10 cellular contexts compared by ENCODE assay signal in genomic region chr5:177327539-177328522, GRCh38. TPM values are rescaled to one million over a fixed set of nuclear protein-coding genes. Genes with fewer than 3 reads are reported as not detected.
DNase-seq lines count a peak whose midpoint lies in the region; ATAC-seq, FAIRE-seq and TF ChIP-seq lines count a peak whose summit lies in the region.
"Had no signal": no experiment of that assay in that cellular context is flagged by ENCODE, and none has a peak within 500 bp of the region (broad histone marks: within the 10 kb centered on the region; RNA-seq: fewer than 3 reads in every experiment).

No MANE protein-coding gene starts in this region.

- H3K36me3 ChIP-seq in BLaER1 treated with 17β-estradiol and CSF1 and Interleukin-3, amounts not matched to agents 10 nM and 100 nM = peaks cover 0 to 57% (median 28%) of the 10 kb centered on the region in 11 experiments; a peak in 20 of 22 replicates
- H3K36me3 ChIP-seq in endothelial cell of umbilical vein (ENCODE audit: control insufficient read depth in 2 of 2, extremely low read depth in 1 of 2, insufficient read depth in 2 of 2, low read length in 2 of 2) (peaks cover 0 to 7% of the 10 kb centered on the region in 2 experiments), neuronal stem cell (replicated peaks in 1 of 2; ENCODE audit: control insufficient read depth in 2 of 2, insufficient read depth in 2 of 2, low read length in 2 of 2) (peaks cover 2 to 34% of the 10 kb centered on the region in 2 donors)

- no peak overlapping the region for H3K4me3 ChIP-seq in BLaER1 treated with 17β-estradiol and CSF1 and Interleukin-3, amounts not matched to agents 10 nM and 100 nM
- H3K4me3 ChIP-seq in endothelial cell of umbilical vein (replicated peaks in 1 of 3; ENCODE audit: insufficient read depth in 1 of 3, low read depth in 1 of 3, low read length in 3 of 3) (peak overlapping the region in 1 of 3 experiments; percentile 36), neuronal stem cell (ENCODE audit: low read length in 2 of 2) (no peak overlapping the region)
- H3K4me3 ChIP-seq: Peyer's patch had no signal

- TF ChIP-seq POLR2A in endothelial cell of umbilical vein (IDR thresholded peaks at IDR 0.05; ENCODE audit: low read depth, low read length) = peak; percentile 50

- H4K8ac ChIP-seq in neuronal stem cell (ENCODE audit: low read depth, low read length) = peak overlapping the region; percentile 50

- intact Hi-C loops in endothelial cell of umbilical vein (cut with micrococcal nuclease) = loop anchor here (1.0 kb wide), 2 partner anchors 23 to 42 kb away; partner anchors contain the start of gene LMAN2

- H3K4ac ChIP-seq in neuronal stem cell (ENCODE audit: low read length) = peak overlapping the region; percentile 53

- POLR2A ChIA-PET in endothelial cell of umbilical vein (lab: Charles Lee) = interaction anchor here (0.6 kb wide), 1 partner anchor 181 kb away, joined by 3 read pairs; no protein-coding TSS in a partner anchor

- H3K14ac ChIP-seq in neuronal stem cell (ENCODE audit: low read length) = no peak overlapping the region

- no peaks in the 10 kb centered on the region for H3K79me1 ChIP-seq in neuronal stem cell (ENCODE audit: low read depth, low read length)

- H2BK5ac ChIP-seq in neuronal stem cell (ENCODE audit: low read length) = no peak overlapping the region

- H4K91ac ChIP-seq in neuronal stem cell (ENCODE audit: low read depth, low read length, poor library complexity) = no peak overlapping the region

- H2BK12ac ChIP-seq in neuronal stem cell (ENCODE audit: low read length) = no peak overlapping the region

- H2AK5ac ChIP-seq in neuronal stem cell (ENCODE audit: low read depth, low read length) = peak overlapping the region; percentile 14

- peak overlapping the region in 7 of 11 experiments; percentile 8 to 53 (median 42); a peak in 11 of 22 replicates for H3K27ac ChIP-seq in BLaER1 treated with 17β-estradiol and CSF1 and Interleukin-3, amounts not matched to agents 10 nM and 100 nM
- H3K27ac ChIP-seq in endothelial cell of umbilical vein (ENCODE audit: insufficient read depth, low read depth, low read length) (peak overlapping the region; percentile 77), neuronal stem cell (replicated peaks; ENCODE audit: low read length) (no peak overlapping the region)

- FAIRE-seq in RCC 7860 (lab: Jason Lieb, UNC) (peak; percentile 69), endothelial cell of umbilical vein (lab: Jason Lieb, UNC) (peak; percentile 97)

- H3K27me3 ChIP-seq in BLaER1 treated with 17β-estradiol and CSF1 and Interleukin-3, amounts not matched to agents 10 nM and 100 nM = no peaks in the 10 kb centered on the region
- H3K27me3 ChIP-seq in endothelial cell of umbilical vein (ENCODE audit: control insufficient read depth in 2 of 2, insufficient read depth in 2 of 2, low read length in 2 of 2) = no peaks in the 10 kb centered on the region
- no peaks in the 10 kb centered on the region for H3K27me3 ChIP-seq in neuronal stem cell (ENCODE audit: control insufficient read depth in 3 of 3, insufficient read depth in 3 of 3, low read depth in 1 of 3, low read length in 3 of 3)
- H3K27me3 ChIP-seq: Peyer's patch had no signal

- 0 out of 22 replicates have a peak, but pooled peaks cover 0 to 8% (median 0%) of the 10 kb centered on the region in 11 experiments for H3K9me3 ChIP-seq in BLaER1 treated with 17β-estradiol and CSF1 and Interleukin-3, amounts not matched to agents 10 nM and 100 nM (replicated peaks in 1 of 11)
- no peaks in the 10 kb centered on the region for H3K9me3 ChIP-seq in endothelial cell of umbilical vein (replicated peaks; ENCODE audit: control insufficient read depth, insufficient read depth, low read length)
- H3K9me3 ChIP-seq in neuronal stem cell (replicated peaks in 1 of 2; ENCODE audit: control insufficient read depth in 2 of 2, insufficient read depth in 1 of 2, low read depth in 1 of 2, low read length in 2 of 2) = no peaks in the 10 kb centered on the region
- H3K9me3 ChIP-seq: Peyer's patch had no signal

- H3K18ac ChIP-seq in neuronal stem cell (ENCODE audit: low read length) = no peak overlapping the region

- BruUV-seq in endothelial cell of umbilical vein (replicated peaks; lab: Mats Ljungman, UMichigan) = no TSS peak

- peak overlapping the region; percentile 51 to 94 (median 77) for H3K4me2 ChIP-seq in BLaER1 treated with 17β-estradiol and CSF1 and Interleukin-3, amounts not matched to agents 10 nM and 100 nM
- H3K4me2 ChIP-seq in endothelial cell of umbilical vein (ENCODE audit: insufficient read depth, low read length) = peak overlapping the region; percentile 75
- H3K4me2 ChIP-seq in neuronal stem cell (ENCODE audit: insufficient read depth, low read length, poor library complexity, severe bottlenecking) = no peak overlapping the region

- no peaks in the 10 kb centered on the region for H3K79me2 ChIP-seq in endothelial cell of umbilical vein (ENCODE audit: control insufficient read depth, insufficient read depth, low read length)

- peak overlapping the region; percentile 17 for H2BK120ac ChIP-seq in neuronal stem cell (ENCODE audit: low read depth, low read length)

- peak overlapping the region; percentile 64 for H2BK15ac ChIP-seq in neuronal stem cell (ENCODE audit: low read length)

- CTCF ChIA-PET in endothelial cell of umbilical vein (lab: Charles Lee) = interaction anchor here (0.8 to 2.8 kb wide), 16 partner anchors 8 to 214 kb away, joined by 3 to 29 read pairs (median 4); partner anchors contain the start of gene MXD3

- peak overlapping the region in 8 of 11 experiments; percentile 10 to 59 (median 42); a peak in 11 of 22 replicates for H3K9ac ChIP-seq in BLaER1 treated with 17β-estradiol and CSF1 and Interleukin-3, amounts not matched to agents 10 nM and 100 nM
- H3K9ac ChIP-seq in endothelial cell of umbilical vein (replicated peaks; ENCODE audit: extremely low read depth, insufficient read depth, low read length) (peak overlapping the region; percentile 60), neuronal stem cell (ENCODE audit: low read depth, low read length, poor library complexity) (no peak overlapping the region)

- WGBS in neuronal stem cell (ENCODE audit: extremely low coverage in 2 of 2, insufficient read length in 2 of 2, insufficient replicate concordance in 1 of 2), 2 donors = no CpG with 5 or more reads among the region's 28 CpGs

- dilution Hi-C loops in endothelial cell of umbilical vein (cut with MboI; ENCODE audit: extremely low pct_ligation_motif_present, low sequenced_read_pairs) = no loop called here

- peak overlapping the region; percentile 17 for H3K23ac ChIP-seq in neuronal stem cell (ENCODE audit: low read depth, low read length, poor library complexity)

- peaks cover 54 to 89% (median 83%) of the 10 kb centered on the region in 10 experiments for H3K4me1 ChIP-seq in BLaER1 treated with 17β-estradiol and CSF1 and Interleukin-3, amounts not matched to agents 10 nM and 100 nM
- H3K4me1 ChIP-seq in endothelial cell of umbilical vein (ENCODE audit: control insufficient read depth, extremely low read depth, insufficient read depth, low read length) (peaks cover 22% of the 10 kb centered on the region), neuronal stem cell (ENCODE audit: control insufficient read depth in 2 of 2, insufficient read depth in 1 of 2, low read depth in 1 of 2, low read length in 2 of 2) (peaks cover 0 to 7% of the 10 kb centered on the region in 2 donors)

- ATAC-seq in HG02981 (IDR thresholded peaks at IDR 0.05; ENCODE audit: unreplicated experiment) = no peak

- H2AFZ ChIP-seq in endothelial cell of umbilical vein (ENCODE audit: low read depth, low read length) (peak overlapping the region; percentile 87), neuronal stem cell (ENCODE audit: low read length) (no peak overlapping the region)

- no peaks in the 10 kb centered on the region for H3K9me1 ChIP-seq in endothelial cell of umbilical vein (replicated peaks; ENCODE audit: control insufficient read depth, extremely low read depth, insufficient read depth, low read length)

- DNase-seq in RCC 7860 (ENCODE audit: low spot score) (peak; percentile 74), endothelial cell of umbilical vein (ENCODE audit: low read depth, low spot score) (peak; percentile 79), neuronal stem cell (ENCODE audit: low spot score) (no peak), iPS-NIHi11 (ENCODE audit: low spot score) (no peak), cortex of kidney (lab: John Stamatoyannopoulos, UW) (no peak), midbrain (lab: John Stamatoyannopoulos, UW) (no peak)
- DNase-seq: KBM-7 had no signal

- H4K20me1 ChIP-seq in BLaER1 treated with 17β-estradiol and CSF1 and Interleukin-3, amounts not matched to agents 10 nM and 100 nM = peaks cover 0 to 89% (median 9%) of the 10 kb centered on the region in 11 experiments; a peak in 15 of 22 replicates
- no peaks in the 10 kb centered on the region for H4K20me1 ChIP-seq in endothelial cell of umbilical vein (replicated peaks; ENCODE audit: control insufficient read depth, extremely low read depth, insufficient read depth, low read length)

- no peak for TF ChIP-seq CTCF in endothelial cell of umbilical vein (IDR thresholded peaks at IDR 0.05; ENCODE audit: extremely low read depth in 1 of 2, insufficient read depth in 1 of 2, low read depth in 1 of 2, low read length in 2 of 2)

RNA-seq across cellular contexts. Expression of gene MXD3, which starts 16.1 kb away (rescaled TPM):
- 30.5 and 44.2 TPM in 2 replicates for total RNA-seq in endothelial cell of umbilical vein
- polyA plus RNA-seq in endothelial cell of umbilical vein = 38.4 and 49.9 TPM in 2 replicates
- polyA plus RNA-seq in endothelial cell of umbilical vein (2011; cell fraction: cytosol; rRNA removed) = 13.9 and 28.1 TPM in 2 replicates
- 37.6 and 47.7 TPM in 2 replicates for polyA plus RNA-seq in endothelial cell of umbilical vein (2011; cell fraction: nucleus; rRNA removed)
- polyA plus RNA-seq in endothelial cell of umbilical vein (2012) = 5.6 and 6.2 TPM in 2 replicates
- 7.9 and 9.5 TPM in 2 replicates for polyA minus RNA-seq in endothelial cell of umbilical vein
- polyA minus RNA-seq in endothelial cell of umbilical vein (2011; cell fraction: cytosol; rRNA and poly(A)+ RNA removed) = 17.3 TPM
- 10.5 and 18.2 TPM in 2 replicates for polyA minus RNA-seq in endothelial cell of umbilical vein (2011; cell fraction: nucleus; rRNA and poly(A)+ RNA removed)
- 32.1 TPM for polyA plus RNA-seq in neuronal stem cell (2013, experiment 1 of 2)
- polyA plus RNA-seq in neuronal stem cell (2013, experiment 2 of 2) = 29.6 TPM

RNA-seq across cellular contexts. Expression of gene LMAN2, which starts 23.6 kb away (rescaled TPM):
- total RNA-seq in endothelial cell of umbilical vein = 151 and 160 TPM in 2 replicates
- 370 and 475 TPM in 2 replicates for polyA plus RNA-seq in endothelial cell of umbilical vein
- polyA plus RNA-seq in endothelial cell of umbilical vein (2011; cell fraction: cytosol; rRNA removed) = 338 and 363 TPM in 2 replicates
- polyA plus RNA-seq in endothelial cell of umbilical vein (2011; cell fraction: nucleus; rRNA removed) = 205 and 244 TPM in 2 replicates
- 154 and 161 TPM in 2 replicates for polyA plus RNA-seq in endothelial cell of umbilical vein (2012)
- 316 and 343 TPM in 2 replicates for polyA minus RNA-seq in endothelial cell of umbilical vein
- 192 TPM for polyA minus RNA-seq in endothelial cell of umbilical vein (2011; cell fraction: cytosol; rRNA and poly(A)+ RNA removed)
- polyA minus RNA-seq in endothelial cell of umbilical vein (2011; cell fraction: nucleus; rRNA and poly(A)+ RNA removed) = 84.3 and 117 TPM in 2 replicates
- polyA plus RNA-seq in neuronal stem cell (2013, experiment 1 of 2) = 131 TPM
- 132 TPM for polyA plus RNA-seq in neuronal stem cell (2013, experiment 2 of 2)

RNA-seq across cellular contexts. Expression of gene PRELID1, which starts 24.2 kb away (rescaled TPM):
- total RNA-seq in endothelial cell of umbilical vein = 201 and 203 TPM in 2 replicates
- 293 and 356 TPM in 2 replicates for polyA plus RNA-seq in endothelial cell of umbilical vein
- polyA plus RNA-seq in endothelial cell of umbilical vein (2011; cell fraction: cytosol; rRNA removed) = 308 and 363 TPM in 2 replicates
- 110 and 116 TPM in 2 replicates for polyA plus RNA-seq in endothelial cell of umbilical vein (2011; cell fraction: nucleus; rRNA removed)
- polyA plus RNA-seq in endothelial cell of umbilical vein (2012) = 140 and 160 TPM in 2 replicates
- 116 and 133 TPM in 2 replicates for polyA minus RNA-seq in endothelial cell of umbilical vein
- polyA minus RNA-seq in endothelial cell of umbilical vein (2011; cell fraction: cytosol; rRNA and poly(A)+ RNA removed) = 138 TPM
- 22.7 TPM in 2 replicates for polyA minus RNA-seq in endothelial cell of umbilical vein (2011; cell fraction: nucleus; rRNA and poly(A)+ RNA removed)
- polyA plus RNA-seq in neuronal stem cell (2013, experiment 1 of 2) = 147 TPM
- 145 TPM for polyA plus RNA-seq in neuronal stem cell (2013, experiment 2 of 2)

RNA-seq across cellular contexts. Expression of gene RAB24, which starts 24.3 kb away (rescaled TPM):
- total RNA-seq in endothelial cell of umbilical vein = 20.6 and 20.7 TPM in 2 replicates
- 43.6 and 44.0 TPM in 2 replicates for polyA plus RNA-seq in endothelial cell of umbilical vein
- polyA plus RNA-seq in endothelial cell of umbilical vein (2011; cell fraction: cytosol; rRNA removed) = 32.0 and 40.5 TPM in 2 replicates
- polyA plus RNA-seq in endothelial cell of umbilical vein (2011; cell fraction: nucleus; rRNA removed) = 103 and 115 TPM in 2 replicates
- 14.9 and 21.9 TPM in 2 replicates for polyA plus RNA-seq in endothelial cell of umbilical vein (2012)
- 12.3 and 12.4 TPM in 2 replicates for polyA minus RNA-seq in endothelial cell of umbilical vein
- 6.3 TPM for polyA minus RNA-seq in endothelial cell of umbilical vein (2011; cell fraction: cytosol; rRNA and poly(A)+ RNA removed)
- 7.5 and 10.4 TPM in 2 replicates for polyA minus RNA-seq in endothelial cell of umbilical vein (2011; cell fraction: nucleus; rRNA and poly(A)+ RNA removed)
- 18.1 TPM for polyA plus RNA-seq in neuronal stem cell (2013, experiment 1 of 2)
- polyA plus RNA-seq in neuronal stem cell (2013, experiment 2 of 2) = 18.6 TPM

RNA-seq across cellular contexts. Expression of gene RGS14, which starts 29.9 kb away (rescaled TPM):
- total RNA-seq in endothelial cell of umbilical vein = 4.3 and 4.8 TPM in 2 replicates
- polyA plus RNA-seq in endothelial cell of umbilical vein = 7.3 and 9.9 TPM in 2 replicates
- 5.6 and 7.6 TPM in 2 replicates for polyA plus RNA-seq in endothelial cell of umbilical vein (2011; cell fraction: cytosol; rRNA removed)
- polyA plus RNA-seq in endothelial cell of umbilical vein (2011; cell fraction: nucleus; rRNA removed) = 8.4 and 11.2 TPM in 2 replicates
- 5.1 and 7.5 TPM in 2 replicates for polyA plus RNA-seq in endothelial cell of umbilical vein (2012)
- 4.1 and 4.2 TPM in 2 replicates for polyA minus RNA-seq in endothelial cell of umbilical vein
- 1.6 TPM for polyA minus RNA-seq in endothelial cell of umbilical vein (2011; cell fraction: cytosol; rRNA and poly(A)+ RNA removed)
- 2.2 and 3.8 TPM in 2 replicates for polyA minus RNA-seq in endothelial cell of umbilical vein (2011; cell fraction: nucleus; rRNA and poly(A)+ RNA removed)
- polyA plus RNA-seq in neuronal stem cell (2013, experiment 1 of 2) = 26.4 TPM
- 20.9 TPM for polyA plus RNA-seq in neuronal stem cell (2013, experiment 2 of 2)

Comparison
In these comparisons a context has a peak if more than half of its experiments do, and no peak if none do; other contexts are left out.
1. DNase-seq: peak in RCC 7860 (single experiment) and endothelial cell of umbilical vein (single experiment); none in neuronal stem cell (single experiment), iPS-NIHi11 (single experiment), cortex of kidney (single experiment) and midbrain (single experiment).